Comparison of ENCODE assay signal across 8 cellular contexts in the genomic region with DNA sequence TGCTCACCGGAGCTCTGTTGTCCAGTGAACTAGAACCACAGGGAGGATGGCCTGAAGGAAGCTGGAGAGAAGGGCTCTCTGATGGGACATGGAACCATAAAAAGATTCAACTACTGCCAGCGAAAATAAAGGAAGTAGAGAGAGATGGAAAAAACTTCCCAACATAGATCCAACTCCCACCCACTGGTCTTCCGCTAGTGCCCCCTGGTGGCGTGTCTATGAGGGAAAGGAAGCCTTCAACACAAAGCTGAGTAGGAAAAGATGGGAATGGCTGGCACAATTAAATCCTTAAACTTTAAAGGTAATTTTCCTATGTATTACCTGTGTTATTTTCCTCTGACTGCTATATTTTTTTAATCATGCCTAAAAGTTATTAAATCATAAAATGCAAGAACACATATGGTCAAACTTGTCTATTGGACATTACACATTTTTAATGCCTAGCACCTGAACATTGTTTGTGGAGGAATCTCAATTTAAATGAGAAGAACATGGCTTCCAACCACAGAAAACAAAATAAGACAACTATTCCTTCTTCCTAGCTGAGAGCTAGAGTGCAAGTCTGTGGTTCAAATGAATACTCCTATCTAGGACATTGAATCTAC. TPM values are rescaled to one million over a fixed set of nuclear protein-coding genes. Genes with fewer than 3 reads are reported as not detected.
DNase-seq lines count a peak whose midpoint lies in the region; ATAC-seq and TF ChIP-seq lines count a peak whose summit lies in the region.

No MANE protein-coding gene starts in this region.

- H3K4me2 ChIP-seq in OCI-LY1 (ENCODE audit: low read length) = no peak overlapping the region

- H3K27me3 Mint-ChIP-seq in brain = no peaks in the 10 kb centered on the region

- no peaks in the 10 kb centered on the region for H3K9me2 ChIP-seq in OCI-LY1 (ENCODE audit: low read depth, low read length)

- H3K4me1 Mint-ChIP-seq in brain = no peaks in the 10 kb centered on the region

- no peak overlapping the region for H3K9ac ChIP-seq in OCI-LY1 (ENCODE audit: low read length)

- peaks cover 14% of the 10 kb centered on the region for H3K36me3 ChIP-seq in right atrium auricular region
- H3K36me3 ChIP-seq in OCI-LY1 (ENCODE audit: insufficient read depth, low read length) = peaks cover 76% of the 10 kb centered on the region
- H3K36me3 ChIP-seq in right lobe of liver = peaks cover 0 to 14% (median 2%) of the 10 kb centered on the region in 4 donors
- H3K36me3 ChIP-seq in upper lobe of left lung = peaks cover 0 to 69% (median 12%) of the 10 kb centered on the region in 4 donors

- H2AFZ ChIP-seq in OCI-LY1 (ENCODE audit: low read length) = no peak overlapping the region

- H3K9me3 ChIP-seq in right atrium auricular region = no peaks in the 10 kb centered on the region
- no peaks in the 10 kb centered on the region for H3K9me3 ChIP-seq in OCI-LY1 (ENCODE audit: low read length)
- H3K9me3 ChIP-seq in right lobe of liver = no peaks in the 10 kb centered on the region
- H3K9me3 ChIP-seq in upper lobe of left lung = no peaks in the 10 kb centered on the region

- H3K27me3 ChIP-seq in right atrium auricular region = no peaks in the 10 kb centered on the region
- H3K27me3 ChIP-seq in OCI-LY1 (ENCODE audit: insufficient read depth, low read length) = no peaks in the 10 kb centered on the region
- H3K27me3 ChIP-seq in right lobe of liver = no peaks in the 10 kb centered on the region
- no peaks in the 10 kb centered on the region for H3K27me3 ChIP-seq in upper lobe of left lung

- no peaks in the 10 kb centered on the region for H3K9me3 Mint-ChIP-seq in brain

- no peak overlapping the region for H3K4me3 Mint-ChIP-seq in brain

- H3K27ac ChIP-seq in right atrium auricular region (no peak overlapping the region), OCI-LY1 (ENCODE audit: low read depth, low read length, poor library complexity, severe bottlenecking) (no peak overlapping the region), right lobe of liver (no peak overlapping the region), upper lobe of left lung (no peak overlapping the region)

- H3F3A ChIP-seq in OCI-LY1 (ENCODE audit: insufficient read depth, low read length) = no peaks in the 10 kb centered on the region

- no peaks in the 10 kb centered on the region for H3K4me1 ChIP-seq in right atrium auricular region
- no peaks in the 10 kb centered on the region for H3K4me1 ChIP-seq in OCI-LY1 (ENCODE audit: insufficient read depth, low read length, severe bottlenecking)
- H3K4me1 ChIP-seq in right lobe of liver = no peaks in the 10 kb centered on the region
- H3K4me1 ChIP-seq in upper lobe of left lung = no peaks in the 10 kb centered on the region

- TF ChIP-seq EP300 in upper lobe of left lung (IDR thresholded peaks at IDR 0.05) = no peak

- H3K36me3 Mint-ChIP-seq in brain = peaks cover 58% of the 10 kb centered on the region

- no peaks in the 10 kb centered on the region for H4K20me1 ChIP-seq in OCI-LY1 (ENCODE audit: insufficient read depth, low read length)

- 69% methylated on average over 2 of the region's 4 CpGs for WGBS in right lobe of liver (ENCODE audit: insufficient coverage, low coverage, low lambda C conversion rate, missing lambda C conversion rate)
- WGBS in upper lobe of left lung, 2 donors = 89 to 98% methylated on average over 4 of the region's 4 CpGs

- TF ChIP-seq CTCF in right atrium auricular region (IDR thresholded peaks at IDR 0.05) (peak in 1 of 2 donors; percentile 59), OCI-LY1 (IDR thresholded peaks at IDR 0.05; ENCODE audit: low read length) (peak; percentile 71), brain (conservative IDR thresholded peaks at IDR 0.05) (peak; percentile 44 to 70), right lobe of liver (IDR thresholded peaks at IDR 0.05) (peak in 3 of 4 donors; percentile 41 to 50 (median 45)), upper lobe of left lung (IDR thresholded peaks at IDR 0.05) (peak in 5 of 6 experiments; percentile 6 to 38 (median 36))

- TF ChIP-seq POLR2A in right lobe of liver (IDR thresholded peaks at IDR 0.05) (no peak), upper lobe of left lung (IDR thresholded peaks at IDR 0.05) (no peak), GM18505 (IDR thresholded peaks at IDR 0.05; ENCODE audit: borderline replicate concordance, extremely low read depth, insufficient read depth, insufficient read length) (no peak)

- peak; percentile 68 for DNase-seq in Right ventricle myocardium inferior (ENCODE audit: missing footprints)
- DNase-seq in right atrium auricular region (ENCODE audit: low spot score) = no peak
- peak in 1 of 3 donors; percentile 31 for DNase-seq in right lobe of liver
- peak in 1 of 2 donors; percentile 35 for DNase-seq in upper lobe of left lung

- H3K79me2 ChIP-seq in OCI-LY1 (ENCODE audit: insufficient read depth, low read length) = no peaks in the 10 kb centered on the region

- no peak overlapping the region for H3K4me3 ChIP-seq in right atrium auricular region
- H3K4me3 ChIP-seq in OCI-LY1 (ENCODE audit: low read depth, low read length, poor library complexity, severe bottlenecking) = no peak overlapping the region
- H3K4me3 ChIP-seq in right lobe of liver = no peak overlapping the region
- H3K4me3 ChIP-seq in upper lobe of left lung = no peak overlapping the region

- ATAC-seq in Right ventricle myocardium inferior = no peak
- ATAC-seq in right lobe of liver = peak in 1 of 4 donors; percentile 39
- ATAC-seq in upper lobe of left lung (ENCODE audit: low FRiP score in 2 of 2) = no peak
- no peak for ATAC-seq in GM19397 (IDR thresholded peaks at IDR 0.05; ENCODE audit: unreplicated experiment)
- no peak for ATAC-seq in GM18505 (IDR thresholded peaks at IDR 0.05; ENCODE audit: unreplicated experiment)

- H3K27ac Mint-ChIP-seq in brain = no peak overlapping the region

- intact Hi-C loops in Right ventricle myocardium inferior (cut with DNase I) (no loop called here), right lobe of liver (cut with DNase I) (no loop called here)

RNA-seq across cellular contexts. Expression of a gene that starts 51.5 kb away (rescaled TPM):
- total RNA-seq in Right ventricle myocardium inferior (12.0 TPM), right atrium auricular region (10 to 100 TPM; 11.1 to 11.8 TPM), right lobe of liver (10 to 100 TPM in 1 of 6 experiments, 1 to 10 TPM in 5; 5.7 to 12.7 (median 7.1) TPM), upper lobe of left lung (10 to 100 TPM; 13.2 to 43.0 (median 22.1) TPM)
- polyA plus RNA-seq in brain (ENCODE audit: insufficient read depth, low read depth, low replicate concordance) = 7.4 TPM
